Comparison of ENCODE assay signal across 13 cellular contexts in genomic region chr10:97335995-97336394, GRCh38. TPM values are rescaled to one million over a fixed set of nuclear protein-coding genes. Genes with fewer than 3 reads are reported as not detected.
DNase-seq lines count a peak whose midpoint lies in the region; ATAC-seq and TF ChIP-seq lines count a peak whose summit lies in the region.
"Had no signal": no experiment of that assay in that cellular context is flagged by ENCODE, and none has a peak within 500 bp of the region (broad histone marks: within the 10 kb centered on the region; RNA-seq: fewer than 3 reads in every experiment).

No MANE protein-coding gene starts in this region.

- intact Hi-C loops in CD8-positive, alpha-beta T cell (cut with DNase I, micrococcal nuclease) = loop anchor here (2.0 to 10.0 kb wide), 4 partner anchors 66 to 305 kb away; partner anchors contain the start of genes MORN4 (in 1 of the 2), PI4K2A (in 1 of the 2) and RRP12 (in 1 of the 2)
- intact Hi-C loops in dendritic cell treated with granulocyte-macrophage colony-stimulating factor and Interleukin-4, amounts not matched to agents 40 ng/mL and 50 ng/mL, for 4 days (cut with micrococcal nuclease) = loop anchor here (10.0 kb wide), 1 partner anchor 69 kb away; the partner anchor contains the start of gene RRP12

- ATAC-seq in CD8-positive, alpha-beta T cell = no peak
- ATAC-seq in GM18873 (IDR thresholded peaks at IDR 0.05; ENCODE audit: low FRiP score, unreplicated experiment) (no peak), GM21576 (IDR thresholded peaks at IDR 0.05; ENCODE audit: unreplicated experiment) (no peak)
- ATAC-seq: HCT116 had no signal

- H3K27ac Mint-ChIP-seq in CD8-positive, alpha-beta T cell = peak overlapping the region; percentile 74
- peak overlapping the region; percentile 46 to 99 (median 79) for H3K27ac Mint-ChIP-seq in IgD-negative memory B cell
- H3K27ac Mint-ChIP-seq in dendritic cell treated with granulocyte-macrophage colony-stimulating factor and Interleukin-4, amounts not matched to agents 40 ng/mL and 50 ng/mL, for 4 days = peak overlapping the region; percentile 98

- TF ChIP-seq CTCF in CD8-positive, alpha-beta T cell (IDR thresholded peaks at IDR 0.05) = no peak
- TF ChIP-seq CTCF in neutrophil (IDR thresholded peaks at IDR 0.05) = no peak

- POLR2A ChIA-PET in CD8-positive, alpha-beta T cell (lab: Charles Lee) = no interaction called here

- H3K9me3 ChIP-seq in CD8-positive, alpha-beta T cell (ENCODE audit: low read length) = no peaks in the 10 kb centered on the region
- H3K9me3 ChIP-seq in neutrophil = no peaks in the 10 kb centered on the region
- H3K9me3 ChIP-seq: sigmoid colon had no signal

- H3K27me3 ChIP-seq in CD8-positive, alpha-beta T cell (ENCODE audit: insufficient read depth, low read length) = no peaks in the 10 kb centered on the region
- H3K27me3 ChIP-seq in neutrophil = no peaks in the 10 kb centered on the region
- H3K27me3 ChIP-seq: sigmoid colon had no signal

- H3K27me3 Mint-ChIP-seq in CD8-positive, alpha-beta T cell (ENCODE audit: low read depth) = no peaks in the 10 kb centered on the region
- H3K27me3 Mint-ChIP-seq in IgD-negative memory B cell = no peaks in the 10 kb centered on the region
- H3K27me3 Mint-ChIP-seq in dendritic cell treated with granulocyte-macrophage colony-stimulating factor and Interleukin-4, amounts not matched to agents 40 ng/mL and 50 ng/mL, for 4 days = no peaks in the 10 kb centered on the region

- peak overlapping the region; percentile 75 for H3K4me3 Mint-ChIP-seq in CD8-positive, alpha-beta T cell
- H3K4me3 Mint-ChIP-seq in IgD-negative memory B cell = peak overlapping the region; percentile 55 to 95 (median 78)
- H3K4me3 Mint-ChIP-seq in dendritic cell treated with granulocyte-macrophage colony-stimulating factor and Interleukin-4, amounts not matched to agents 40 ng/mL and 50 ng/mL, for 4 days = no peak overlapping the region

- H3K36me3 Mint-ChIP-seq in CD8-positive, alpha-beta T cell = peaks cover 12% of the 10 kb centered on the region
- peaks cover 3% of the 10 kb centered on the region for H3K36me3 Mint-ChIP-seq in IgD-negative memory B cell
- H3K36me3 Mint-ChIP-seq in dendritic cell treated with granulocyte-macrophage colony-stimulating factor and Interleukin-4, amounts not matched to agents 40 ng/mL and 50 ng/mL, for 4 days (ENCODE audit: low read depth) = peaks cover 29% of the 10 kb centered on the region

- peaks cover 30% of the 10 kb centered on the region for H3K4me1 Mint-ChIP-seq in CD8-positive, alpha-beta T cell (ENCODE audit: low read depth)
- H3K4me1 Mint-ChIP-seq in IgD-negative memory B cell = peaks cover 24 to 40% (median 35%) of the 10 kb centered on the region in 3 donors
- peaks cover 55% of the 10 kb centered on the region for H3K4me1 Mint-ChIP-seq in dendritic cell treated with granulocyte-macrophage colony-stimulating factor and Interleukin-4, amounts not matched to agents 40 ng/mL and 50 ng/mL, for 4 days (ENCODE audit: low read depth)

- H3K27ac ChIP-seq in CD8-positive, alpha-beta T cell (ENCODE audit: low read depth, low read length) = no peak overlapping the region
- peak overlapping the region; percentile 99 for H3K27ac ChIP-seq in neutrophil

- H3K9me3 Mint-ChIP-seq in CD8-positive, alpha-beta T cell = no peaks in the 10 kb centered on the region
- H3K9me3 Mint-ChIP-seq in IgD-negative memory B cell = no peaks in the 10 kb centered on the region
- H3K9me3 Mint-ChIP-seq in dendritic cell treated with granulocyte-macrophage colony-stimulating factor and Interleukin-4, amounts not matched to agents 40 ng/mL and 50 ng/mL, for 4 days = no peaks in the 10 kb centered on the region

- H3K4me1 ChIP-seq in CD8-positive, alpha-beta T cell (ENCODE audit: insufficient read depth, low read length) = peaks cover 28% of the 10 kb centered on the region
- peaks cover 37 to 39% of the 10 kb centered on the region in 2 experiments for H3K4me1 ChIP-seq in neutrophil (ENCODE audit: control insufficient read depth in 1 of 2, insufficient read depth in 1 of 2, low read depth in 1 of 2, low read length in 1 of 2)

- no peak overlapping the region for H3K4me3 ChIP-seq in CD8-positive, alpha-beta T cell (ENCODE audit: low read depth, low read length)
- H3K4me3 ChIP-seq in neutrophil (ENCODE audit: low read depth in 1 of 2, low read length in 1 of 2) = peak overlapping the region; percentile 88 to 89

- CTCF ChIA-PET in CD8-positive, alpha-beta T cell (lab: Charles Lee) = no interaction called here

- DNase-seq in CD8-positive, alpha-beta T cell = no peak
- DNase-seq in NK-92 (lab: John Stamatoyannopoulos, UW; ENCODE audit: unreplicated experiment) = no peak
- DNase-seq: Calu3, Kasumi-1, mesendoderm, NCI-H226, sigmoid colon had no signal

- H3K36me3 ChIP-seq in CD8-positive, alpha-beta T cell (ENCODE audit: insufficient read depth, low read length) = no peaks in the 10 kb centered on the region
- H3K36me3 ChIP-seq in neutrophil = peaks cover 24% of the 10 kb centered on the region
- H3K36me3 ChIP-seq: sigmoid colon had no signal

RNA-seq across cellular contexts. Expression of gene FRAT2, which starts 1.5 kb away (rescaled TPM):
- 10 to 100 TPM; 20.8 to 22.3 TPM for total RNA-seq in CD8-positive, alpha-beta T cell
- polyA plus RNA-seq in IgD-negative memory B cell = 7.3 TPM

RNA-seq across cellular contexts. Expression of gene FRAT1, which starts 16.9 kb away (rescaled TPM):
- 10 to 100 TPM; 39.6 to 40.2 TPM for total RNA-seq in CD8-positive, alpha-beta T cell
- polyA plus RNA-seq in IgD-negative memory B cell = 6.2 TPM

RNA-seq across cellular contexts. Expression of gene ARHGAP19, which starts 43.6 kb away (rescaled TPM):
- total RNA-seq in CD8-positive, alpha-beta T cell = 1 to 10 TPM; 5.7 to 6.4 TPM
- 7.3 TPM for polyA plus RNA-seq in IgD-negative memory B cell
